ENCODE assay signal across 12 cellular contexts in genomic region chr3:66722675-66723074, GRCh38.
DNase-seq lines count a peak whose midpoint lies in the region; ATAC-seq and TF ChIP-seq lines count a peak whose summit lies in the region.
"Had no signal": no experiment of that assay in that cellular context is flagged by ENCODE, and none has a peak within 500 bp of the region (broad histone marks: within the 10 kb centered on the region; RNA-seq: fewer than 3 reads in every experiment).

No MANE protein-coding gene starts in this region.

- ATAC-seq in WTC11 (peak; percentile 60), GM18870 (IDR thresholded peaks at IDR 0.05; ENCODE audit: unreplicated experiment) (no peak)

- H3K4me3 Mint-ChIP-seq in WTC11 = no peak overlapping the region
- H3K4me3 Mint-ChIP-seq in progenitor cell of endocrine pancreas (ENCODE audit: low read depth) = no peak overlapping the region
- H3K4me3 Mint-ChIP-seq: activated naive CD8-positive, alpha-beta T cell treated with anti-CD3 and anti-CD28 coated beads, Interleukin-2, amount 10 ng/mL, durations not matched to agents 7 days and 5 days; neural progenitor cell had no signal

- no peak for TF ChIP-seq EP300 in sigmoid colon (IDR thresholded peaks at IDR 0.05)

- CTCF ChIA-PET in WTC11 (lab: Charles Lee) = no interaction called here

- H3K36me3 Mint-ChIP-seq in WTC11 = no peaks in the 10 kb centered on the region
- no peaks in the 10 kb centered on the region for H3K36me3 Mint-ChIP-seq in progenitor cell of endocrine pancreas (ENCODE audit: insufficient read depth)
- H3K36me3 Mint-ChIP-seq: activated naive CD8-positive, alpha-beta T cell treated with anti-CD3 and anti-CD28 coated beads, Interleukin-2, amount 10 ng/mL, durations not matched to agents 7 days and 5 days; neural progenitor cell had no signal

- no peak for TF ChIP-seq POLR2A in sigmoid colon (IDR thresholded peaks at IDR 0.05)

- no peaks in the 10 kb centered on the region for H3K36me3 ChIP-seq in sigmoid colon
- H3K36me3 ChIP-seq: neural progenitor cell had no signal

- WGBS in sigmoid colon, 2 donors = 71 to 86% methylated on average over 2 of the region's 2 CpGs

- H3K27me3 ChIP-seq in sigmoid colon = no peaks in the 10 kb centered on the region
- H3K27me3 ChIP-seq: neural progenitor cell had no signal

- H3K9me3 ChIP-seq in sigmoid colon = no peaks in the 10 kb centered on the region

- POLR2A ChIA-PET in WTC11 (lab: Charles Lee) = no interaction called here

- intact Hi-C loops in sigmoid colon (cut with DNase I) = no loop called here

- H3K9me3 Mint-ChIP-seq in WTC11 = no peaks in the 10 kb centered on the region
- H3K9me3 Mint-ChIP-seq in progenitor cell of endocrine pancreas (ENCODE audit: low read depth) = no peaks in the 10 kb centered on the region
- H3K9me3 Mint-ChIP-seq: activated naive CD8-positive, alpha-beta T cell treated with anti-CD3 and anti-CD28 coated beads, Interleukin-2, amount 10 ng/mL, durations not matched to agents 7 days and 5 days; neural progenitor cell had no signal

- TF ChIP-seq CTCF in WTC11 (IDR thresholded peaks at IDR 0.05) (no peak), sigmoid colon (IDR thresholded peaks at IDR 0.05) (no peak), progenitor cell of endocrine pancreas (IDR thresholded peaks at IDR 0.05; ENCODE audit: unreplicated experiment) (no peak)

- peak overlapping the region in 2 of 4 donors; percentile 24 to 49 for H3K27ac ChIP-seq in sigmoid colon
- H3K27ac ChIP-seq: neural progenitor cell had no signal

- no peak overlapping the region for H3K27ac Mint-ChIP-seq in WTC11
- no peak overlapping the region for H3K27ac Mint-ChIP-seq in progenitor cell of endocrine pancreas
- H3K27ac Mint-ChIP-seq: activated naive CD8-positive, alpha-beta T cell treated with anti-CD3 and anti-CD28 coated beads, Interleukin-2, amount 10 ng/mL, durations not matched to agents 7 days and 5 days; neural progenitor cell had no signal

- peak; percentile 31 for DNase-seq in GM04503 (ENCODE audit: low read depth)
- DNase-seq in WTC11 (ENCODE audit: low spot score) = no peak
- DNase-seq in glomerular endothelial cell (ENCODE audit: extremely low read depth, low read depth, low spot score) = peak; percentile 5
- DNase-seq in sigmoid colon = peak; percentile 88
- DNase-seq in cortex of kidney (lab: John Stamatoyannopoulos, UW) = no peak
- no peak for DNase-seq in progenitor cell of endocrine pancreas (ENCODE audit: low spot score, unreplicated experiment)
- DNase-seq in cerebellum (ENCODE audit: low spot score) = no peak
- DNase-seq: activated naive CD8-positive, alpha-beta T cell treated with anti-CD3 and anti-CD28 coated beads, Interleukin-2, amount 10 ng/mL, durations not matched to agents 7 days and 5 days; glutamatergic neuron; NCI-H2029 had no signal

- no peak overlapping the region for H3K4me3 ChIP-seq in sigmoid colon
- H3K4me3 ChIP-seq: neural progenitor cell had no signal

- no peaks in the 10 kb centered on the region for H3K27me3 Mint-ChIP-seq in WTC11 (ENCODE audit: low read depth)
- H3K27me3 Mint-ChIP-seq in progenitor cell of endocrine pancreas = no peaks in the 10 kb centered on the region

- H3K4me1 ChIP-seq in sigmoid colon = peaks cover 0 to 28% (median 12%) of the 10 kb centered on the region in 4 donors

- H3K4me1 Mint-ChIP-seq in WTC11 = peaks cover 19% of the 10 kb centered on the region
- H3K4me1 Mint-ChIP-seq in progenitor cell of endocrine pancreas (ENCODE audit: low read depth) = peaks cover 1% of the 10 kb centered on the region

TF ChIP-seq in WTC11, 78 proteins besides CTCF, POLR2A, EP300 and RAD21:
- no peak for TF ChIP-seq NR2C2 (CRISPR knock-in tag; IDR thresholded peaks at IDR 0.05)
- no peak for TF ChIP-seq FOXP1 (CRISPR knock-in tag; IDR thresholded peaks at IDR 0.05; ENCODE audit: borderline replicate concordance)
- no peak for TF ChIP-seq ERG (CRISPR knock-in tag; IDR thresholded peaks at IDR 0.05)
- TF ChIP-seq GRHL2 (CRISPR knock-in tag; IDR thresholded peaks at IDR 0.05; ENCODE audit: insufficient replicate concordance, severe bottlenecking) = no peak
- TF ChIP-seq ZNF512 (CRISPR knock-in tag; IDR thresholded peaks at IDR 0.05; ENCODE audit: borderline replicate concordance) = no peak
- no peak for TF ChIP-seq EMX1 (CRISPR knock-in tag; IDR thresholded peaks at IDR 0.05)
- no peak for TF ChIP-seq ZNF671 (CRISPR knock-in tag; IDR thresholded peaks at IDR 0.05)
- no peak for TF ChIP-seq ATF1 (CRISPR knock-in tag; IDR thresholded peaks at IDR 0.05)
- TF ChIP-seq STAT6 (CRISPR knock-in tag; conservative IDR thresholded peaks at IDR 0.05; ENCODE audit: low read depth) = no peak
- TF ChIP-seq FOXK1 (CRISPR knock-in tag; IDR thresholded peaks at IDR 0.05) = no peak
- no peak for TF ChIP-seq CREB1 (CRISPR knock-in tag; IDR thresholded peaks at IDR 0.05)
- no peak for TF ChIP-seq ZMAT4 (CRISPR knock-in tag; IDR thresholded peaks at IDR 0.05)

Comparison
In these comparisons a context has a peak if more than half of its experiments do, and no peak if none do; other contexts are left out.
1. DNase-seq: peak in GM04503 (single experiment), glomerular endothelial cell (single experiment) and sigmoid colon (single experiment); none in WTC11 (single experiment), cortex of kidney (single experiment), progenitor cell of endocrine pancreas (single experiment) and cerebellum (single experiment).